In genomic region chr13:106619688-106620555, GRCh38 we compare ENCODE assay signal across 7 cellular contexts. TPM values are rescaled to one million over a fixed set of nuclear protein-coding genes. Genes with fewer than 3 reads are reported as not detected.
DNase-seq lines count a peak whose midpoint lies in the region; ATAC-seq and TF ChIP-seq lines count a peak whose summit lies in the region.

No MANE protein-coding gene starts in this region.

- no peak overlapping the region for H3K4me3 Mint-ChIP-seq in activated CD4-positive, alpha-beta memory T cell treated with anti-CD3 and anti-CD28 coated beads for 36 hours

- no peaks in the 10 kb centered on the region for H3K4me1 ChIP-seq in cardiac muscle cell (ENCODE audit: low read depth)

- peaks cover 2% of the 10 kb centered on the region for H3K4me1 Mint-ChIP-seq in activated CD4-positive, alpha-beta memory T cell treated with anti-CD3 and anti-CD28 coated beads for 36 hours (ENCODE audit: low read depth)

- DNase-seq in ELF-1 (ENCODE audit: low read depth, low spot score) (peak; percentile 55), NCI-H446 treated with DMSO at 0.1 percent for 48 hours (lab: John Stamatoyannopoulos, UW) (peak; percentile 37), cardiac muscle cell (ENCODE audit: low read depth in 1 of 2, low spot score in 1 of 2) (peak; percentile 77 to 84), putamen (ENCODE audit: low spot score) (peak; percentile 30)
- peak; percentile 28 for DNase-seq in activated CD4-positive, alpha-beta memory T cell treated with anti-CD3 and anti-CD28 coated beads for 36 hours

- ATAC-seq in GM19463 (IDR thresholded peaks at IDR 0.05; ENCODE audit: unreplicated experiment) (peak; percentile 99), HG03439 (IDR thresholded peaks at IDR 0.05; ENCODE audit: unreplicated experiment) (peak; percentile 89)

- H3K4me3 ChIP-seq in cardiac muscle cell: no peak overlapping the region

- no peaks in the 10 kb centered on the region for H3K27me3 ChIP-seq in cardiac muscle cell

- no peaks in the 10 kb centered on the region for H3K9me3 Mint-ChIP-seq in activated CD4-positive, alpha-beta memory T cell treated with anti-CD3 and anti-CD28 coated beads for 36 hours

- H3K27me3 Mint-ChIP-seq in activated CD4-positive, alpha-beta memory T cell treated with anti-CD3 and anti-CD28 coated beads for 36 hours: peaks cover 12% of the 10 kb centered on the region

- CTCF ChIA-PET in activated CD4-positive, alpha-beta memory T cell treated with anti-CD3 and anti-CD28 coated beads for 36 hours (lab: Charles Lee): interaction anchor here (0.6 to 2.7 kb wide), 19 partner anchors 9 to 299 kb away, joined by 3 to 12 read pairs (median 4); partner anchors contain the start of genes ARGLU1 and EFNB2

- peak; percentile 90 for TF ChIP-seq CTCF in cardiac muscle cell (IDR thresholded peaks at IDR 0.05; ENCODE audit: low read depth, low read length)

- H3K9me3 ChIP-seq in cardiac muscle cell (ENCODE audit: low read depth): no peaks in the 10 kb centered on the region

- H3K27ac Mint-ChIP-seq in activated CD4-positive, alpha-beta memory T cell treated with anti-CD3 and anti-CD28 coated beads for 36 hours: no peak overlapping the region

- no peaks in the 10 kb centered on the region for H3K36me3 Mint-ChIP-seq in activated CD4-positive, alpha-beta memory T cell treated with anti-CD3 and anti-CD28 coated beads for 36 hours

- H3K36me3 ChIP-seq in cardiac muscle cell: no peaks in the 10 kb centered on the region

- intact Hi-C loops in activated CD4-positive, alpha-beta memory T cell treated with anti-CD3 and anti-CD28 coated beads for 36 hours (cut with micrococcal nuclease): loop anchor here (2.0 to 5.0 kb wide), 3 partner anchors 51 to 302 kb away; partner anchors contain the start of genes ARGLU1 and EFNB2

- POLR2A ChIA-PET in activated CD4-positive, alpha-beta memory T cell treated with anti-CD3 and anti-CD28 coated beads for 36 hours (lab: Charles Lee): no interaction called here

- no peak overlapping the region for H3K27ac ChIP-seq in cardiac muscle cell

RNA-seq across cellular contexts. Expression of gene ARGLU1, which starts 52.0 kb away (rescaled TPM):
- 10 to 100 TPM; 81.0 to 87.1 TPM for total RNA-seq in activated CD4-positive, alpha-beta memory T cell treated with anti-CD3 and anti-CD28 coated beads for 36 hours
- 88.2 and 173 TPM in 2 replicates for total RNA-seq in cardiac muscle cell
- 146 and 176 TPM in 2 replicates for polyA plus RNA-seq in cardiac muscle cell

Comparison
In these comparisons a context has a peak if more than half of its experiments do, and no peak if none do; other contexts are left out.
1. DNase-seq: peak in every context shown above with its lines; median percentile 80 in cardiac muscle cell; 55 in ELF-1; 37 in NCI-H446 treated with DMSO at 0.1 percent for 48 hours; 30 in putamen; 28 in activated CD4-positive, alpha-beta memory T cell treated with anti-CD3 and anti-CD28 coated beads for 36 hours.